In the genomic region with DNA sequence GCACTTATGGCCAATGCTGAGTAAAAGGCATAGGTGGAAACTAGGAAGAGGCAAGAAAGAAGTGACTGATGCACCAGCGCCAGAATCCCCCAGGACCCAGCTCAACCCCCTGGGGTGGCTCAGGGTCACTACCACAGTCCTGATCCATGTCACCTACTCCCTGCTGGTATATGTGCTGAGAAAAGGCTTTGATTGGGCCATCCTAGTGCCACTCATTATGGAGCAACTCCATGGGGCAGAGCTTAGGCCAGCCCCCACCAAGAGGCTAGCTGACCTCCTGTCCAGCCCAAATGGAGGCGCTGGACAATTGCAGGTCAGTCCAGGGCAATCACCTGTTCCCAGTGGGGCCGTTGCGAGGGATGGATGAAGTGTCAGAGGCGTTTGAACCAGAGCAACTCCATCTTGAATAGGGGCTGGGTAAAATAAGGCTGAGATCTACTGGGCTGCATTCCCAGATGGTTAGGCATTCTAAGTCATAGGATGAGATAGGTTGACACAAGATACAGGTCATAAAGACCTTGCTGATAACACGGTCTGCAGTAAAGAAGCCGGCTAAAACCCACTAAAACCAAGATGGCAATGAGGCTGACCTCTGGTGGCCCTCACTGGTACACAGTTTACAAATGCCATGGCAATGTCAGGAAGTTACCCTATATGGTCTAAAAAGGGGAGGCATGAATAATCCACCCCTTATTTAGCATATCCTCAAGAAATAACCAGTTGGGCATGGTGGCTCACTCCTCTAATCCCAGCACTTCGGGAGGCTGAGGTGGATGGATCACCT, we compare ENCODE assay signal across 23 cellular contexts. TPM values are rescaled to one million over a fixed set of nuclear protein-coding genes. Genes with fewer than 3 reads are reported as not detected.
DNase-seq lines count a peak whose midpoint lies in the region; ATAC-seq, FAIRE-seq and TF ChIP-seq lines count a peak whose summit lies in the region.
"Had no signal": no experiment of that assay in that cellular context is flagged by ENCODE, and none has a peak within 500 bp of the region (broad histone marks: within the 10 kb centered on the region; RNA-seq: fewer than 3 reads in every experiment).

No MANE protein-coding gene starts in this region.

- TF ChIP-seq CTCF in NB4 (IDR thresholded peaks at IDR 0.05; ENCODE audit: low read depth, low read length) (peak; percentile 24), K562 (IDR thresholded peaks at IDR 0.05 in 2 of 3, conservative IDR thresholded peaks at IDR 0.05 in 1 of 3; ENCODE audit: insufficient read depth in 2 of 3, low read depth in 1 of 3, low read length in 3 of 3) (peak; percentile 13 to 23 (median 15); a peak in 2 of 6 replicates), mucosa of descending colon (IDR thresholded peaks at IDR 0.05) (no peak)

- no peak overlapping the region for H2AFZ ChIP-seq in K562 (ENCODE audit: low read depth, low read length)

- H3K9me1 ChIP-seq in K562 (ENCODE audit: control insufficient read depth, insufficient read depth, low read length): no peaks in the 10 kb centered on the region

- in situ Hi-C loops in K562 (cut with MboI): no loop called here

- H3K4me3 ChIP-seq in NB4 (ENCODE audit: low read depth, low read length) (no peak overlapping the region), K562 (no peak overlapping the region), mucosa of descending colon (no peak overlapping the region)
- H3K4me3 ChIP-seq: right atrium auricular region had no signal

- ATAC-seq in K562: peak; percentile 70
- ATAC-seq in mucosa of descending colon: peak; percentile 43
- ATAC-seq: Right ventricle myocardium inferior had no signal

- peak; percentile 63 for FAIRE-seq in K562 (lab: Jason Lieb, UNC)
- FAIRE-seq: GM19239 had no signal

- peaks cover 15 to 34% of the 10 kb centered on the region in 2 experiments; a peak in 3 of 5 replicates for H3K27me3 ChIP-seq in K562 (ENCODE audit: control insufficient read depth in 2 of 2, insufficient read depth in 2 of 2, low read length in 2 of 2)
- H3K27me3 ChIP-seq: BE2C, right atrium auricular region had no signal

- TF ChIP-seq POLR2A in NB4 (IDR thresholded peaks at IDR 0.05; ENCODE audit: extremely low read depth, insufficient read length) (no peak), K562 (conservative IDR thresholded peaks at IDR 0.05) (no peak)

- H3K4me1 ChIP-seq in K562 (replicated peaks in 1 of 2; ENCODE audit: control insufficient read depth in 2 of 2, insufficient read depth in 2 of 2, low read length in 2 of 2) (peaks cover 0 to 4% of the 10 kb centered on the region in 2 experiments; a peak in 1 of 5 replicates), mucosa of descending colon (ENCODE audit: low read depth) (peaks cover 9% of the 10 kb centered on the region)
- H3K4me1 ChIP-seq: BE2C had no signal

- H3K4me2 ChIP-seq in K562 (ENCODE audit: insufficient read depth, low read length): no peak overlapping the region

- no peak overlapping the region for H3K9ac ChIP-seq in K562 (ENCODE audit: insufficient read depth in 1 of 2, low read depth in 2 of 2, low read length in 2 of 2)

- WGBS in K562 (ENCODE audit: insufficient coverage, low coverage, missing lambda C conversion rate): 5% methylated on average over 8 of the region's 8 CpGs

- H3K36me3 ChIP-seq in K562 (ENCODE audit: control insufficient read depth, insufficient read depth, low read length) (no peaks in the 10 kb centered on the region), mucosa of descending colon (ENCODE audit: low read depth) (no peaks in the 10 kb centered on the region)
- H3K36me3 ChIP-seq: BE2C, right atrium auricular region had no signal

- CTCF ChIA-PET in K562 (lab: Yijun Ruan, JAX; ENCODE audit: low intra/inter-chr PET ratio): no interaction called here

- TF ChIP-seq EP300 in K562 (IDR thresholded peaks at IDR 0.05; ENCODE audit: low read length): no peak

- POLR2A ChIA-PET in K562 (lab: Yijun Ruan, JAX): no interaction called here

- H3K9me3 ChIP-seq in K562 (replicated peaks; ENCODE audit: control insufficient read depth, insufficient read depth, low read depth, low read length): no peaks in the 10 kb centered on the region
- H3K9me3 ChIP-seq in mucosa of descending colon: no peaks in the 10 kb centered on the region
- H3K9me3 ChIP-seq: BE2C, right atrium auricular region had no signal

- BruUV-seq in K562 (replicated peaks; lab: Mats Ljungman, UMichigan): no TSS peak

- peaks cover 5% of the 10 kb centered on the region; the same call in 1 of the 2 replicates for H4K20me1 ChIP-seq in K562 (replicated peaks; ENCODE audit: control insufficient read depth, insufficient read depth, low read length)

- H3K79me2 ChIP-seq in K562 (ENCODE audit: control insufficient read depth, insufficient read depth, low read length): no peaks in the 10 kb centered on the region

- no peak overlapping the region for H3K27ac ChIP-seq in K562 (ENCODE audit: extremely low read depth, low read depth, low read length)
- H3K27ac ChIP-seq: right atrium auricular region had no signal

- no peak for TF ChIP-seq RAD21 in K562 (CRISPR knock-in tag; conservative IDR thresholded peaks at IDR 0.05 in 1 of 2, IDR thresholded peaks at IDR 0.05 in 1 of 2)

- intact Hi-C loops in K562 (cut with micrococcal nuclease): no loop called here
- intact Hi-C loops in mucosa of descending colon (cut with DNase I, micrococcal nuclease): no loop called here

- DNase-seq in DMS 273 (lab: John Stamatoyannopoulos, UW; ENCODE audit: unreplicated experiment) (peak; percentile 22), DMS 273 treated with DMSO at 0.1 percent for 48 hours (lab: John Stamatoyannopoulos, UW) (no peak), NB4 (ENCODE audit: low read depth) (no peak), K562 (ENCODE audit: extremely low read depth in 1 of 4, low spot score in 3 of 4) (no peak), mucosa of descending colon (no peak), NCI-H1417 treated with DMSO at 0.1 percent for 48 hours (lab: John Stamatoyannopoulos, UW) (no peak), HUDEP-2 (lab: John Stamatoyannopoulos, UW; ENCODE audit: unreplicated experiment in 76 of 76) (no peak)
- DNase-seq in activated effector memory CD4-positive, alpha-beta T cell treated with anti-CD3 and anti-CD28 coated beads, Interleukin-2, amount 50 U/mL, for 16 hours: no peak
- DNase-seq: 8988T, activated gamma-delta T cell treated with Interleukin-2 at 50 U/mL for 16 hours, BE2C, COR-L47, foreskin melanocyte, kidney glomerular epithelial cell, naive B cell, NCI-H1048, NCI-H2081 treated with DMSO at 0.1 percent for 48 hours, NCI-H446 treated with DMSO at 0.1 percent for 48 hours, substantia nigra, T-helper 1 cell had no signal

TF ChIP-seq in K562, 482 proteins besides CTCF, POLR2A, EP300 and RAD21 (continues in another document):
- no peak for TF ChIP-seq PTBP1 (IDR thresholded peaks at IDR 0.05; ENCODE audit: low read depth, low read length)
- TF ChIP-seq ZBTB1 (CRISPR knock-in tag; IDR thresholded peaks at IDR 0.05; ENCODE audit: borderline replicate concordance, low read depth): no peak
- TF ChIP-seq, protein P1, sequence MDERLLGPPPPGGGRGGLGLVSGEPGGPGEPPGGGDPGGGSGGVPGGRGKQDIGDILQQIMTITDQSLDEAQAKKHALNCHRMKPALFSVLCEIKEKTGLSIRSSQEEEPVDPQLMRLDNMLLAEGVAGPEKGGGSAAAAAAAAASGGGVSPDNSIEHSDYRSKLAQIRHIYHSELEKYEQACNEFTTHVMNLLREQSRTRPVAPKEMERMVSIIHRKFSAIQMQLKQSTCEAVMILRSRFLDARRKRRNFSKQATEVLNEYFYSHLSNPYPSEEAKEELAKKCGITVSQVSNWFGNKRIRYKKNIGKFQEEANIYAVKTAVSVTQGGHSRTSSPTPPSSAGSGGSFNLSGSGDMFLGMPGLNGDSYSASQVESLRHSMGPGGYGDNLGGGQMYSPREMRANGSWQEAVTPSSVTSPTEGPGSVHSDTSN (CRISPR knock-in tag; IDR thresholded peaks at IDR 0.05; ENCODE audit: low read depth): no peak
- TF ChIP-seq, protein P1 (tag; conservative IDR thresholded peaks at IDR 0.05; ENCODE audit: low read depth): peak; percentile 42; the same call in 1 of the 2 replicates
- no peak for TF ChIP-seq HDAC8 (tag; IDR thresholded peaks at IDR 0.05)
- TF ChIP-seq CTBP1 (IDR thresholded peaks at IDR 0.05; ENCODE audit: borderline replicate concordance): no peak
- no peak for TF ChIP-seq MTA1 (IDR thresholded peaks at IDR 0.05; ENCODE audit: borderline replicate concordance)
- TF ChIP-seq ZFP1 (CRISPR knock-in tag; IDR thresholded peaks at IDR 0.05): no peak

RNA-seq across cellular contexts. Expression of gene DAGLA, which starts 20.6 kb away (rescaled TPM):
- total RNA-seq in K562 (2011; cell fraction: chromatin; rRNA removed; ENCODE audit: low replicate concordance): 0.16 and 1.5 TPM in 2 replicates
- total RNA-seq in K562 (2011; cell fraction: nucleolus; rRNA removed): 0.66 and 0.67 TPM in 2 replicates
- 0.22 and 0.84 TPM in 2 replicates for total RNA-seq in K562 (2011; cell fraction: nucleoplasm; rRNA removed)
- total RNA-seq in K562 (2014; rRNA removed): 0.08 TPM in 1 of 2 replicates, not detected in the other
- not detected in 2 replicates for total RNA-seq in K562 (2014; rRNA removed; fragmentation: Illumina TruSeq; extraction: Trizol)
- 0.04 TPM in 2 replicates for total RNA-seq in K562 (2015; rRNA removed; fragmentation: Illumina TruSeq; extraction: Trizol)
- total RNA-seq in K562 (2021): 0.13 and 0.16 TPM in 2 replicates
- polyA plus RNA-seq in K562 (2011; rRNA removed): 0.07 TPM in 2 replicates
- 0.09 and 0.22 TPM in 2 replicates for polyA plus RNA-seq in K562 (2011; cell fraction: cytosol; rRNA removed)
- 0.18 and 0.51 TPM in 2 replicates for polyA plus RNA-seq in K562 (2011; cell fraction: nucleus; rRNA removed)
- polyA plus RNA-seq in K562 (2012): 0.09 and 0.14 TPM in 2 replicates
- 0.04 and 0.11 TPM in 2 replicates for polyA plus RNA-seq in K562 (2014; fragmentation: Illumina TruSeq; extraction: Trizol)
- polyA plus RNA-seq in K562 (2014; fragmentation: Nextera tagmentation; extraction: Ambion mirVana): not detected
- polyA plus RNA-seq in K562 (2014; rRNA removed): 0.03 and 0.07 TPM in 2 replicates
- 0.06 and 0.21 TPM in 2 replicates for polyA minus RNA-seq in K562 (2011; rRNA and poly(A)+ RNA removed)
- polyA minus RNA-seq in K562 (2011; cell fraction: cytosol; rRNA and poly(A)+ RNA removed): 0.18 and 0.29 TPM in 2 replicates
- 0.22 and 0.67 TPM in 2 replicates for polyA minus RNA-seq in K562 (2011; cell fraction: nucleus; rRNA and poly(A)+ RNA removed)
- total RNA-seq in mucosa of descending colon: 10 to 100 TPM in 2 of 3 donors, 1 to 10 TPM in 1; 7.2 to 12.0 (median 11.9) TPM
